1 cellular context compared by ENCODE assay signal in the genomic region with DNA sequence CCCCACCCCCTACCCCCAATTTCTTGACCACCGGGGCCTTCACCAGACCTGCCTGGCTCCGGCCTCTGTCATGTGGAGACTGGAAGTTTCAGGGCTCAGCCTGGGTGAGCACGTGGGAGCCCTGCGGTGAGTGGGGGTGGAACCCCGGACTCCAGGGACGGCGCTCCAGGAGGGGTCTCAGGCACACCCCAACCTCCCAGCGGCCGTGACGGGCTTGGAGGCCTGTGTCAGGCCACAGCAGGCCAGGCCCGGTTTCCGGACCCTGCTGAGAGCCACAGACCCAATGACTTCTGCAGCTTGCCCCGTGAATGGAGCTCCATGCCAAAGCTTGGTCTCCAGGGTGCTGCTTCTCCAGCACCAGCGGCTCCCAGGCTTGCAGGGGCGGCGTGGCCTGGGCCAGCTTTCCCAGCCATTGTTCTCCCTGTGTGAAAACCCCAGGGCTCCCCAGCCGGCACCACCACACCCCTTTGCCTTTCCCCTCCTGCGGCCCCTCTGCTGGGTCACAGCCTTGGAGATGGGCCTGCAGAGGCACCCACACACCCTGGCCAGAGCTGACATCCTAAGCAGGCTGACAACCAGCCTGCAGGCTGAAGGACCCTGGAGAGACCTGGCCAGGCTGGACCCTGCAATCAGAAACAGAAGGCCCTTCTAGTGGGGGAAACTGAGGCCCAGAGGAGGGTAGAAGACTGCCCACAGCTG.
TF ChIP-seq lines count a peak whose summit lies in the region.

No MANE protein-coding gene starts in this region.

TF ChIP-seq in H1, 55 proteins besides CTCF, POLR2A, EP300 and RAD21 (continued from another document):
- TF ChIP-seq TAF1 (IDR thresholded peaks at IDR 0.05; ENCODE audit: low read depth, low read length), result no peak
- no peak for TF ChIP-seq JUND (IDR thresholded peaks at IDR 0.05; ENCODE audit: low read length)
- no peak for TF ChIP-seq KDM4A (IDR thresholded peaks at IDR 0.05; ENCODE audit: low read depth, low read length, severe bottlenecking)
- no peak for TF ChIP-seq SRF (IDR thresholded peaks at IDR 0.05; ENCODE audit: low read depth, low read length)
- no peak for TF ChIP-seq SP1 (IDR thresholded peaks at IDR 0.05; ENCODE audit: low read depth, low read length)
- no peak for TF ChIP-seq BCL11A (IDR thresholded peaks at IDR 0.05; ENCODE audit: low read depth in 2 of 2, low read length in 2 of 2)
- no peak for TF ChIP-seq HDAC2 (IDR thresholded peaks at IDR 0.05; ENCODE audit: borderline replicate concordance in 1 of 2, low read depth in 2 of 2, low read length in 2 of 2)
- TF ChIP-seq CHD1 (IDR thresholded peaks at IDR 0.05; ENCODE audit: low read depth, low read length), result no peak
- TF ChIP-seq SAP30 (IDR thresholded peaks at IDR 0.05; ENCODE audit: insufficient read depth, insufficient replicate concordance, low read length), result no peak
- TF ChIP-seq KDM5A (IDR thresholded peaks at IDR 0.05; ENCODE audit: low read length), result no peak
- no peak for TF ChIP-seq EZH2 (IDR thresholded peaks at IDR 0.05; ENCODE audit: low read depth, low read length, severe bottlenecking)
- no peak for TF ChIP-seq SP4 (IDR thresholded peaks at IDR 0.05; ENCODE audit: low read length)
- TF ChIP-seq BRCA1 (IDR thresholded peaks at IDR 0.05; ENCODE audit: low read depth, low read length), result no peak
- no peak for TF ChIP-seq ZNF274 (IDR thresholded peaks at IDR 0.05; ENCODE audit: borderline replicate concordance, extremely low read depth, low read length)
